Comparison of ENCODE assay signal across 18 cellular contexts in genomic region chr13:110474713-110475112, GRCh38.
"Had no signal": no experiment of that assay in that cellular context is flagged by ENCODE, and none has a peak within 500 bp of the region (broad histone marks: within the 10 kb centered on the region; RNA-seq: fewer than 3 reads in every experiment).

No MANE protein-coding gene starts in this region.

- H3K27ac ChIP-seq: colonic mucosa, left lung, neutrophil, parathyroid adenoma, tibial artery had no signal

- H3K27me3 ChIP-seq: colonic mucosa, esophagus muscularis mucosa, left lung, tibial artery had no signal

- H3K4me3 ChIP-seq: colonic mucosa, esophagus muscularis mucosa, left lung, mucosa of descending colon, tibial artery had no signal

- H3K9ac ChIP-seq: parathyroid adenoma had no signal

- H3K9me3 ChIP-seq: colonic mucosa, esophagus muscularis mucosa, left lung, mucosa of descending colon, neutrophil, tibial artery had no signal

- H3K36me3 ChIP-seq: colonic mucosa, neutrophil had no signal

- H3K4me1 ChIP-seq: colonic mucosa, parathyroid adenoma had no signal

- ATAC-seq: mucosa of descending colon; naive thymus-derived CD4-positive, alpha-beta T cell; stimulated activated effector memory CD8-positive, alpha-beta T cell treated with anti-CD3 and anti-CD28 coated beads, Interleukin-12 subunit alpha, Interleukin-12 subunit beta, amount 100 ng/mL, for 72 hours had no signal

- H3K27ac Mint-ChIP-seq: activated naive CD4-positive, alpha-beta T cell treated with anti-CD3 and anti-CD28 coated beads, Interleukin-2, amount 10 ng/mL, durations not matched to agents 7 days and 5 days; naive thymus-derived CD4-positive, alpha-beta T cell; stimulated activated effector memory CD8-positive, alpha-beta T cell treated with anti-CD3 and anti-CD28 coated beads, Interleukin-12 subunit alpha, Interleukin-12 subunit beta, amount 100 ng/mL, for 72 hours had no signal

- DNase-seq: activated CD4-positive, alpha-beta T cell treated with anti-CD3 and anti-CD28 coated beads for 1 hour; activated CD4-positive, alpha-beta T cell treated with anti-CD3 and anti-CD28 coated beads, Interleukin-2, amount 50 U/mL, for 48 hours; activated naive CD4-positive, alpha-beta T cell treated with anti-CD3 and anti-CD28 coated beads, Interleukin-2, amount 10 ng/mL, durations not matched to agents 7 days and 5 days; activated T-cell treated with anti-CD3 and anti-CD28 coated beads, Interleukin-2, amount 50 U/mL, for 1 hour; caudate nucleus; colonic mucosa; hippocampal formation; mucosa of descending colon; naive thymus-derived CD4-positive, alpha-beta T cell; T1000; tibial artery had no signal

- FAIRE-seq: astrocyte, keratinocyte had no signal

- H3K9me3 Mint-ChIP-seq: stimulated activated effector memory CD8-positive, alpha-beta T cell treated with anti-CD3 and anti-CD28 coated beads, Interleukin-12 subunit alpha, Interleukin-12 subunit beta, amount 100 ng/mL, for 72 hours had no signal

- H3K36me3 Mint-ChIP-seq: activated naive CD4-positive, alpha-beta T cell treated with anti-CD3 and anti-CD28 coated beads, Interleukin-2, amount 10 ng/mL, durations not matched to agents 7 days and 5 days; naive thymus-derived CD4-positive, alpha-beta T cell; stimulated activated effector memory CD8-positive, alpha-beta T cell treated with anti-CD3 and anti-CD28 coated beads, Interleukin-12 subunit alpha, Interleukin-12 subunit beta, amount 100 ng/mL, for 72 hours had no signal

- H3K4me3 Mint-ChIP-seq: activated naive CD4-positive, alpha-beta T cell treated with anti-CD3 and anti-CD28 coated beads, Interleukin-2, amount 10 ng/mL, durations not matched to agents 7 days and 5 days; naive thymus-derived CD4-positive, alpha-beta T cell; stimulated activated effector memory CD8-positive, alpha-beta T cell treated with anti-CD3 and anti-CD28 coated beads, Interleukin-12 subunit alpha, Interleukin-12 subunit beta, amount 100 ng/mL, for 72 hours had no signal
